Comparison of ENCODE assay signal across 8 cellular contexts in genomic region chr17:18185832-18186231, GRCh38. TPM values are rescaled to one million over a fixed set of nuclear protein-coding genes. Genes with fewer than 3 reads are reported as not detected.
A peak's percentile ranks its signal among the peaks of the same experiment; 100 is the strongest.
DNase-seq lines count a peak whose midpoint lies in the region; ATAC-seq and TF ChIP-seq lines count a peak whose summit lies in the region.

No MANE protein-coding gene starts in this region.

- POLR2A ChIA-PET in activated naive CD8-positive, alpha-beta T cell treated with anti-CD3 and anti-CD28 coated beads, Interleukin-2, amount 10 ng/mL, durations not matched to agents 7 days and 5 days (lab: Charles Lee): interaction anchor here (0.6 kb wide), 1 partner anchor 563 kb away, joined by 6 read pairs; no protein-coding TSS in a partner anchor

- 87% methylated on average over 5 of the region's 5 CpGs for WGBS in thymus

- no peak overlapping the region for H3K27ac ChIP-seq in thymus (ENCODE audit: low read depth)

- H3K4me1 ChIP-seq in thymus (ENCODE audit: control insufficient read depth, insufficient read depth, low read length): peaks cover 48% of the 10 kb centered on the region

- TF ChIP-seq CTCF in kidney epithelial cell (IDR thresholded peaks at IDR 0.05; ENCODE audit: insufficient read depth, low read length, poor library complexity, severe bottlenecking): no peak

- CTCF ChIA-PET in activated CD8-positive, alpha-beta memory T cell treated with anti-CD3 and anti-CD28 coated beads, Interleukin-2, amount 10 ng/mL, durations not matched to agents 7 days and 5 days (lab: Charles Lee): interaction anchor here (1.6 kb wide), 1 partner anchor 45 kb away, joined by 7 read pairs; no protein-coding TSS in a partner anchor

- H3K27me3 ChIP-seq in kidney epithelial cell (ENCODE audit: control insufficient read depth, insufficient read depth, low read length): no peaks in the 10 kb centered on the region
- H3K27me3 ChIP-seq in thymus (ENCODE audit: control insufficient read depth, insufficient read depth): no peaks in the 10 kb centered on the region

- no peaks in the 10 kb centered on the region for H3K9me3 Mint-ChIP-seq in activated CD8-positive, alpha-beta memory T cell treated with anti-CD3 and anti-CD28 coated beads, Interleukin-2, amount 10 ng/mL, durations not matched to agents 7 days and 5 days (ENCODE audit: low read depth)
- no peaks in the 10 kb centered on the region for H3K9me3 Mint-ChIP-seq in activated naive CD8-positive, alpha-beta T cell treated with anti-CD3 and anti-CD28 coated beads, Interleukin-2, amount 10 ng/mL, durations not matched to agents 7 days and 5 days

- no peaks in the 10 kb centered on the region for H3K27me3 Mint-ChIP-seq in activated CD8-positive, alpha-beta memory T cell treated with anti-CD3 and anti-CD28 coated beads, Interleukin-2, amount 10 ng/mL, durations not matched to agents 7 days and 5 days
- H3K27me3 Mint-ChIP-seq in activated naive CD8-positive, alpha-beta T cell treated with anti-CD3 and anti-CD28 coated beads, Interleukin-2, amount 10 ng/mL, durations not matched to agents 7 days and 5 days: no peaks in the 10 kb centered on the region

- no peak for ATAC-seq in activated CD8-positive, alpha-beta memory T cell treated with anti-CD3 and anti-CD28 coated beads, Interleukin-2, amount 10 ng/mL, durations not matched to agents 7 days and 5 days
- no peak for ATAC-seq in activated naive CD8-positive, alpha-beta T cell treated with anti-CD3 and anti-CD28 coated beads, Interleukin-2, amount 10 ng/mL, durations not matched to agents 7 days and 5 days (ENCODE audit: low read depth)
- ATAC-seq in HG03045 (IDR thresholded peaks at IDR 0.05; ENCODE audit: unreplicated experiment) (no peak), esophagus mucosa (no peak), GM19452 (IDR thresholded peaks at IDR 0.05; ENCODE audit: unreplicated experiment) (no peak)

- H3K4me1 Mint-ChIP-seq in activated CD8-positive, alpha-beta memory T cell treated with anti-CD3 and anti-CD28 coated beads, Interleukin-2, amount 10 ng/mL, durations not matched to agents 7 days and 5 days: peaks cover 59% of the 10 kb centered on the region
- peaks cover 52% of the 10 kb centered on the region for H3K4me1 Mint-ChIP-seq in activated naive CD8-positive, alpha-beta T cell treated with anti-CD3 and anti-CD28 coated beads, Interleukin-2, amount 10 ng/mL, durations not matched to agents 7 days and 5 days

- H3K4me3 Mint-ChIP-seq in activated CD8-positive, alpha-beta memory T cell treated with anti-CD3 and anti-CD28 coated beads, Interleukin-2, amount 10 ng/mL, durations not matched to agents 7 days and 5 days: peak overlapping the region; percentile 90
- peak overlapping the region; percentile 91 for H3K4me3 Mint-ChIP-seq in activated naive CD8-positive, alpha-beta T cell treated with anti-CD3 and anti-CD28 coated beads, Interleukin-2, amount 10 ng/mL, durations not matched to agents 7 days and 5 days

- peaks cover 2% of the 10 kb centered on the region for H3K9me3 ChIP-seq in thymus (ENCODE audit: control insufficient read depth)

- peak; percentile 47 for DNase-seq in activated CD8-positive, alpha-beta memory T cell treated with anti-CD3 and anti-CD28 coated beads, Interleukin-2, amount 10 ng/mL, durations not matched to agents 7 days and 5 days
- DNase-seq in activated CD8-positive, alpha-beta memory T cell treated with anti-CD3 and anti-CD28 coated beads, Interleukin-2, amount 50 U/mL, for 4 hours: no peak
- no peak for DNase-seq in activated naive CD8-positive, alpha-beta T cell treated with anti-CD3 and anti-CD28 coated beads, Interleukin-2, amount 10 ng/mL, durations not matched to agents 7 days and 5 days
- DNase-seq in kidney epithelial cell (ENCODE audit: low read depth): no peak

- H3K36me3 Mint-ChIP-seq in activated CD8-positive, alpha-beta memory T cell treated with anti-CD3 and anti-CD28 coated beads, Interleukin-2, amount 10 ng/mL, durations not matched to agents 7 days and 5 days: peaks cover 54% of the 10 kb centered on the region
- peaks cover 30% of the 10 kb centered on the region for H3K36me3 Mint-ChIP-seq in activated naive CD8-positive, alpha-beta T cell treated with anti-CD3 and anti-CD28 coated beads, Interleukin-2, amount 10 ng/mL, durations not matched to agents 7 days and 5 days

- H3K4me3 ChIP-seq in kidney epithelial cell (ENCODE audit: low read depth, low read length) (peak overlapping the region; percentile 83), thymus (ENCODE audit: low read length) (peak overlapping the region; percentile 78)

- peak overlapping the region; percentile 97 for H3K27ac Mint-ChIP-seq in activated CD8-positive, alpha-beta memory T cell treated with anti-CD3 and anti-CD28 coated beads, Interleukin-2, amount 10 ng/mL, durations not matched to agents 7 days and 5 days
- H3K27ac Mint-ChIP-seq in activated naive CD8-positive, alpha-beta T cell treated with anti-CD3 and anti-CD28 coated beads, Interleukin-2, amount 10 ng/mL, durations not matched to agents 7 days and 5 days: peak overlapping the region; percentile 73

- H3K36me3 ChIP-seq in kidney epithelial cell (ENCODE audit: control insufficient read depth, insufficient read depth, low read length): no peaks in the 10 kb centered on the region
- H3K36me3 ChIP-seq in thymus (ENCODE audit: control insufficient read depth, insufficient read depth): peaks cover 27% of the 10 kb centered on the region

RNA-seq across cellular contexts. Expression of gene ALKBH5, which starts 2.2 kb away (rescaled TPM):
- total RNA-seq in activated CD8-positive, alpha-beta memory T cell treated with anti-CD3 and anti-CD28 coated beads, Interleukin-2, amount 10 ng/mL, durations not matched to agents 7 days and 5 days: 100 to 1,000 TPM; 111 to 126 TPM
- total RNA-seq in activated naive CD8-positive, alpha-beta T cell treated with anti-CD3 and anti-CD28 coated beads, Interleukin-2, amount 10 ng/mL, durations not matched to agents 7 days and 5 days: 100 to 1,000 TPM; 133 to 134 TPM
- total RNA-seq in kidney epithelial cell (103 and 105 TPM in 2 replicates), esophagus mucosa (45.3 TPM)
- 48.5 TPM for polyA plus RNA-seq in thymus

RNA-seq across cellular contexts. Expression of gene LLGL1, which starts 39.6 kb away (rescaled TPM):
- 10 to 100 TPM; 23.8 to 24.8 TPM for total RNA-seq in activated CD8-positive, alpha-beta memory T cell treated with anti-CD3 and anti-CD28 coated beads, Interleukin-2, amount 10 ng/mL, durations not matched to agents 7 days and 5 days
- 10 to 100 TPM; 21.3 to 21.6 TPM for total RNA-seq in activated naive CD8-positive, alpha-beta T cell treated with anti-CD3 and anti-CD28 coated beads, Interleukin-2, amount 10 ng/mL, durations not matched to agents 7 days and 5 days
- total RNA-seq in kidney epithelial cell: 53.7 and 63.1 TPM in 2 replicates
- 8.3 TPM for polyA plus RNA-seq in thymus
- 17.6 TPM for total RNA-seq in esophagus mucosa
